Comparison of ENCODE assay signal across 1 cellular context in genomic region chr15:70035051-70035718, GRCh38.
TF ChIP-seq lines count a peak whose summit lies in the region.

No MANE protein-coding gene starts in this region.

TF ChIP-seq in H1, 55 proteins besides CTCF, POLR2A, EP300 and RAD21:
- TF ChIP-seq TAF1 (IDR thresholded peaks at IDR 0.05; ENCODE audit: low read depth, low read length), result no peak
- TF ChIP-seq RFX5 (IDR thresholded peaks at IDR 0.05; ENCODE audit: borderline replicate concordance, low read depth, low read length), result no peak
- TF ChIP-seq MAFK (IDR thresholded peaks at IDR 0.05; ENCODE audit: low read depth, low read length), result no peak
- TF ChIP-seq USF2 (IDR thresholded peaks at IDR 0.05; ENCODE audit: low read length), result no peak
- no peak for TF ChIP-seq SUZ12 (IDR thresholded peaks at IDR 0.05; ENCODE audit: low read length)
- TF ChIP-seq BRCA1 (IDR thresholded peaks at IDR 0.05; ENCODE audit: low read depth, low read length), result no peak
- no peak for TF ChIP-seq RXRA (IDR thresholded peaks at IDR 0.05; ENCODE audit: insufficient read depth, low read depth, low read length)
- TF ChIP-seq PHF8 (conservative IDR thresholded peaks at IDR 0.05; ENCODE audit: low read depth, low read length), result no peak
- no peak for TF ChIP-seq TCF12 (IDR thresholded peaks at IDR 0.05; ENCODE audit: low read depth, low read length)
- TF ChIP-seq JUND (IDR thresholded peaks at IDR 0.05; ENCODE audit: low read length), result no peak
- TF ChIP-seq CHD1 (IDR thresholded peaks at IDR 0.05; ENCODE audit: low read depth, low read length), result no peak
